14 cellular contexts compared by ENCODE assay signal in genomic region chr1:212124891-212125582, GRCh38.
A peak's percentile ranks its signal among the peaks of the same experiment; 100 is the strongest.
DNase-seq lines count a peak whose midpoint lies in the region; ATAC-seq and TF ChIP-seq lines count a peak whose summit lies in the region.
"Had no signal": no experiment of that assay in that cellular context is flagged by ENCODE, and none has a peak within 500 bp of the region (broad histone marks: within the 10 kb centered on the region; RNA-seq: fewer than 3 reads in every experiment).

No MANE protein-coding gene starts in this region.

- H3K9me3 ChIP-seq in lower lobe of right lung (no peaks in the 10 kb centered on the region), PC-9 (ENCODE audit: insufficient read depth, low read depth) (no peaks in the 10 kb centered on the region)
- H3K9me3 ChIP-seq: testis had no signal

- no peak for TF ChIP-seq CTCF in lower lobe of right lung (IDR thresholded peaks at IDR 0.05)
- TF ChIP-seq CTCF in PC-9 (conservative IDR thresholded peaks at IDR 0.05) = no peak

- H3K9me2 ChIP-seq in PC-9 (ENCODE audit: insufficient read depth) = no peaks in the 10 kb centered on the region

- peaks cover 4% of the 10 kb centered on the region for H3K4me1 Mint-ChIP-seq in activated T-helper 17 cell treated with anti-CD3 and anti-CD28 coated beads, Interleukin-2, amount 50 U/mL, for 72 hours

- no peak overlapping the region for H3K27ac Mint-ChIP-seq in activated T-helper 17 cell treated with anti-CD3 and anti-CD28 coated beads, Interleukin-2, amount 50 U/mL, for 72 hours

- no peak overlapping the region for H3K27ac ChIP-seq in lower lobe of right lung
- H3K27ac ChIP-seq in PC-9 = no peak overlapping the region
- H3K27ac ChIP-seq: testis had no signal

- POLR2A ChIA-PET in PC-9 (lab: Charles Lee; ENCODE audit: unreplicated experiment) = interaction anchor here (0.7 kb wide), 1 partner anchor 32 kb away, joined by 3 read pairs; no protein-coding TSS in a partner anchor

- H3K36me3 Mint-ChIP-seq in activated T-helper 17 cell treated with anti-CD3 and anti-CD28 coated beads, Interleukin-2, amount 50 U/mL, for 72 hours (ENCODE audit: low read depth) = peaks cover 8% of the 10 kb centered on the region

- no peaks in the 10 kb centered on the region for H3K9me3 Mint-ChIP-seq in activated T-helper 17 cell treated with anti-CD3 and anti-CD28 coated beads, Interleukin-2, amount 50 U/mL, for 72 hours

- H3K4me2 ChIP-seq in PC-9 = no peak overlapping the region

- H4K20me1 ChIP-seq in PC-9 (ENCODE audit: insufficient read depth) = no peaks in the 10 kb centered on the region

- no peak overlapping the region for H2AFZ ChIP-seq in PC-9

- H3K27me3 ChIP-seq in lower lobe of right lung (ENCODE audit: low read depth) (no peaks in the 10 kb centered on the region), PC-9 (ENCODE audit: insufficient read depth, low read depth) (no peaks in the 10 kb centered on the region)
- H3K27me3 ChIP-seq: testis had no signal

- ATAC-seq in activated T-helper 17 cell treated with anti-CD3 and anti-CD28 coated beads, Interleukin-2, amount 50 U/mL, for 72 hours (replicated peaks) = peak; percentile 39
- peak; percentile 49 to 84 for ATAC-seq in lower lobe of right lung
- no peak for ATAC-seq in HG03135 (IDR thresholded peaks at IDR 0.05; ENCODE audit: unreplicated experiment)
- no peak for ATAC-seq in SK-N-SH treated with all-trans-retinoic acid at 6 μM for 48 hours

- DNase-seq in SIG-M5 treated with dmso at 0.1 percent for 504 hours (lab: John Stamatoyannopoulos, UW; ENCODE audit: unreplicated experiment) (peak; percentile 77), SIG-M5 (lab: John Stamatoyannopoulos, UW) (no peak), KG1 (lab: John Stamatoyannopoulos, UW) (peak; percentile 66), lower lobe of right lung (no peak), PC-9 (no peak)
- DNase-seq: 8988T, Calu3, NCI-H1092, NCI-H446 treated with DMSO at 0.1 percent for 48 hours, SHP77, testis had no signal

- H3K4me1 ChIP-seq in lower lobe of right lung = peaks cover 12% of the 10 kb centered on the region
- no peaks in the 10 kb centered on the region for H3K4me1 ChIP-seq in PC-9 (replicated peaks; ENCODE audit: insufficient read depth)
- H3K4me1 ChIP-seq: testis had no signal

- CTCF ChIA-PET in PC-9 (lab: Charles Lee) = no interaction called here

- no peaks in the 10 kb centered on the region for H3K79me2 ChIP-seq in PC-9 (ENCODE audit: low read depth)

- BruUV-seq in PC-9 (replicated peaks; lab: Mats Ljungman, UMichigan) = no TSS peak

- no peaks in the 10 kb centered on the region for H3K27me3 Mint-ChIP-seq in activated T-helper 17 cell treated with anti-CD3 and anti-CD28 coated beads, Interleukin-2, amount 50 U/mL, for 72 hours

- H3K4me3 Mint-ChIP-seq in activated T-helper 17 cell treated with anti-CD3 and anti-CD28 coated beads, Interleukin-2, amount 50 U/mL, for 72 hours = no peak overlapping the region

- H3F3A ChIP-seq in PC-9 (ENCODE audit: insufficient read depth, low read depth) = no peaks in the 10 kb centered on the region

- H3K4me3 ChIP-seq in lower lobe of right lung (no peak overlapping the region), PC-9 (no peak overlapping the region)
- H3K4me3 ChIP-seq: testis had no signal

- H3K36me3 ChIP-seq in lower lobe of right lung (no peaks in the 10 kb centered on the region), PC-9 (ENCODE audit: low read depth) (no peaks in the 10 kb centered on the region)

- intact Hi-C loops in lower lobe of right lung (cut with DNase I) (no loop called here), PC-9 (cut with micrococcal nuclease; ENCODE audit: unreplicated experiment) (no loop called here)

TF ChIP-seq in SK-N-SH treated with all-trans-retinoic acid at 6 μM for 48 hours, 23 proteins besides CTCF, POLR2A, EP300 and RAD21:
- TF ChIP-seq SNAI2 (CRISPR knock-in tag; IDR thresholded peaks at IDR 0.05) (no peak), BACH2 (CRISPR knock-in tag; IDR thresholded peaks at IDR 0.05; ENCODE audit: borderline replicate concordance) (no peak), CREB5 (CRISPR knock-in tag; IDR thresholded peaks at IDR 0.05; ENCODE audit: low read depth) (no peak), RARB (CRISPR knock-in tag; IDR thresholded peaks at IDR 0.05) (no peak), GLIS3 (CRISPR knock-in tag; IDR thresholded peaks at IDR 0.05) (no peak), ZNF565 (CRISPR knock-in tag; conservative IDR thresholded peaks at IDR 0.05; ENCODE audit: low read depth) (no peak), ZNF8 (CRISPR knock-in tag; IDR thresholded peaks at IDR 0.05) (no peak), ISL1 (CRISPR knock-in tag; IDR thresholded peaks at IDR 0.05) (no peak), ARNTL (CRISPR knock-in tag; IDR thresholded peaks at IDR 0.05; ENCODE audit: borderline replicate concordance, low read depth) (no peak)
- TF ChIP-seq, protein P1, sequence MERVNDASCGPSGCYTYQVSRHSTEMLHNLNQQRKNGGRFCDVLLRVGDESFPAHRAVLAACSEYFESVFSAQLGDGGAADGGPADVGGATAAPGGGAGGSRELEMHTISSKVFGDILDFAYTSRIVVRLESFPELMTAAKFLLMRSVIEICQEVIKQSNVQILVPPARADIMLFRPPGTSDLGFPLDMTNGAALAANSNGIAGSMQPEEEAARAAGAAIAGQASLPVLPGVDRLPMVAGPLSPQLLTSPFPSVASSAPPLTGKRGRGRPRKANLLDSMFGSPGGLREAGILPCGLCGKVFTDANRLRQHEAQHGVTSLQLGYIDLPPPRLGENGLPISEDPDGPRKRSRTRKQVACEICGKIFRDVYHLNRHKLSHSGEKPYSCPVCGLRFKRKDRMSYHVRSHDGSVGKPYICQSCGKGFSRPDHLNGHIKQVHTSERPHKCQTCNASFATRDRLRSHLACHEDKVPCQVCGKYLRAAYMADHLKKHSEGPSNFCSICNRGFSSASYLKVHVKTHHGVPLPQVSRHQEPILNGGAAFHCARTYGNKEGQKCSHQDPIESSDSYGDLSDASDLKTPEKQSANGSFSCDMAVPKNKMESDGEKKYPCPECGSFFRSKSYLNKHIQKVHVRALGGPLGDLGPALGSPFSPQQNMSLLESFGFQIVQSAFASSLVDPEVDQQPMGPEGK (CRISPR knock-in tag; IDR thresholded peaks at IDR 0.05; ENCODE audit: borderline replicate concordance) = no peak

Comparison
In these comparisons a context has a peak if more than half of its experiments do, and no peak if none do; other contexts are left out.
1. DNase-seq: peak in SIG-M5 treated with dmso at 0.1 percent for 504 hours (single experiment) and KG1 (single experiment); none in SIG-M5 (single experiment), lower lobe of right lung (single experiment) and PC-9 (0 of 2).
2. ATAC-seq: peak in activated T-helper 17 cell treated with anti-CD3 and anti-CD28 coated beads, Interleukin-2, amount 50 U/mL, for 72 hours (single experiment) and lower lobe of right lung (2 of 2); none in HG03135 (single experiment) and SK-N-SH treated with all-trans-retinoic acid at 6 μM for 48 hours (single experiment).